8 cellular contexts compared by ENCODE assay signal in genomic region chr7:102517550-102518147, GRCh38. TPM values are rescaled to one million over a fixed set of nuclear protein-coding genes. Genes with fewer than 3 reads are reported as not detected.
A peak's percentile ranks its signal among the peaks of the same experiment; 100 is the strongest.
DNase-seq lines count a peak whose midpoint lies in the region; ATAC-seq, FAIRE-seq and TF ChIP-seq lines count a peak whose summit lies in the region.
"Not testable (repeated sequence)": the region's sequence is repeated elsewhere in the genome, so short reads cannot be mapped to it uniquely, and the experiment has no call there.

TSS of gene RASA4B (minus strand) at chr7:102517777. CDS start at chr7:102517710, 67 bp downstream.

- TF ChIP-seq POLR2A in GM12891 (IDR thresholded peaks at IDR 0.05; ENCODE audit: low read depth, low read length); stomach (IDR thresholded peaks at IDR 0.05): not testable (repeated sequence)

- H3K27me3 ChIP-seq in stomach = not testable (repeated sequence)

- H3K27me3 Mint-ChIP-seq in activated T-cell treated with anti-CD3 and anti-CD28 coated beads, Interleukin-2, amount 50 U/mL, for 72 hours (ENCODE audit: low read depth) = not testable (repeated sequence)

- FAIRE-seq in GM12891 (lab: Jason Lieb, UNC) = peak; percentile 71

- not testable (repeated sequence) for TF ChIP-seq CTCF in OCI-LY7 (conservative IDR thresholded peaks at IDR 0.05; ENCODE audit: low read length); fibroblast of the aortic adventitia (IDR thresholded peaks at IDR 0.05; ENCODE audit: insufficient read depth, low read length); stomach (IDR thresholded peaks at IDR 0.05)

- intact Hi-C loops in OCI-LY7 (cut with micrococcal nuclease; ENCODE audit: unreplicated experiment); stomach (cut with DNase I; ENCODE audit: low total_unique reads): not testable (repeated sequence)

- not testable (repeated sequence) for H3K79me2 ChIP-seq in OCI-LY7 (ENCODE audit: insufficient read depth, low read depth, low read length)

- H3K27ac ChIP-seq in OCI-LY7 (ENCODE audit: low read depth, low read length, poor library complexity, severe bottlenecking); stomach: not testable (repeated sequence)

- not testable (repeated sequence) for H3K36me3 Mint-ChIP-seq in activated T-cell treated with anti-CD3 and anti-CD28 coated beads, Interleukin-2, amount 50 U/mL, for 72 hours (ENCODE audit: insufficient read depth in 2 of 2)

- peak within 1 kb of the TSS; percentile 39; the same call in 1 of the 2 replicates for H3K4me2 ChIP-seq in OCI-LY7 (ENCODE audit: low read length)

- H3K4me1 Mint-ChIP-seq in activated T-cell treated with anti-CD3 and anti-CD28 coated beads, Interleukin-2, amount 50 U/mL, for 72 hours (ENCODE audit: low read depth) = not testable (repeated sequence)

- POLR2A ChIA-PET in OCI-LY7 (lab: Charles Lee) = not testable (repeated sequence)

- not testable (repeated sequence) for TF ChIP-seq EP300 in stomach (IDR thresholded peaks at IDR 0.05)

- CTCF ChIA-PET in OCI-LY7 (lab: Charles Lee; ENCODE audit: unreplicated experiment) = not testable (repeated sequence)

- H3K9me3 ChIP-seq in OCI-LY7 (ENCODE audit: low read length); stomach: not testable (repeated sequence)

- H3K9me3 Mint-ChIP-seq in activated T-cell treated with anti-CD3 and anti-CD28 coated beads, Interleukin-2, amount 50 U/mL, for 72 hours = not testable (repeated sequence)

- H3K4me3 Mint-ChIP-seq in activated T-cell treated with anti-CD3 and anti-CD28 coated beads, Interleukin-2, amount 50 U/mL, for 72 hours = peak within 1 kb of the TSS; percentile 62 to 72

- H3K9me2 ChIP-seq in OCI-LY7 (ENCODE audit: insufficient read depth, low read length) = not testable (repeated sequence)

- H4K20me1 ChIP-seq in OCI-LY7 (ENCODE audit: insufficient read depth, low read length) = not testable (repeated sequence)

- H3K4me3 ChIP-seq in OCI-LY7 (ENCODE audit: low read depth, low read length, poor library complexity, severe bottlenecking) = not testable (repeated sequence)
- H3K4me3 ChIP-seq in fibroblast of the aortic adventitia (ENCODE audit: low read depth, low read length) (peak within 1 kb of the TSS; percentile 59), stomach (peak within 1 kb of the TSS in 2 of 4 donors; percentile 23 to 29)

- not testable (repeated sequence) for H2AFZ ChIP-seq in OCI-LY7 (ENCODE audit: low read length)

- WGBS in stomach, 5 donors = 0 to 2% methylated on average over 5 to 12 of the region's 61 CpGs; no CpG with 5 or more reads in 3 of the 5 donors

- BruUV-seq in OCI-LY7 (replicated peaks; lab: Mats Ljungman, UMichigan) = not testable (repeated sequence)

- not testable (repeated sequence) for H3K36me3 ChIP-seq in OCI-LY7 (ENCODE audit: insufficient read depth, low read length); stomach

- DNase-seq in GM12891 (ENCODE audit: insufficient read length, low spot score); fibroblast of the aortic adventitia (ENCODE audit: low read depth): not testable (repeated sequence)
- DNase-seq in OCI-LY7 (ENCODE audit: low spot score) (peak; percentile 15), medulla oblongata (ENCODE audit: extremely low spot score) (peak; percentile 3), stomach (peak; percentile 18)
- peak in 1 of 2 donors; percentile 31 for DNase-seq in activated T-cell treated with anti-CD3 and anti-CD28 coated beads, Interleukin-2, amount 50 U/mL, for 72 hours

- not testable (repeated sequence) for H3K27ac Mint-ChIP-seq in activated T-cell treated with anti-CD3 and anti-CD28 coated beads, Interleukin-2, amount 50 U/mL, for 72 hours

- ATAC-seq in GM21423 (IDR thresholded peaks at IDR 0.05; ENCODE audit: unreplicated experiment) (peak; percentile 67), HG03039 (IDR thresholded peaks at IDR 0.05; ENCODE audit: unreplicated experiment) (peak; percentile 78)
- peak; percentile 96 to 97 for ATAC-seq in activated T-cell treated with anti-CD3 and anti-CD28 coated beads, Interleukin-2, amount 50 U/mL, for 72 hours (replicated peaks in 1 of 2)

- not testable (repeated sequence) for H3K4me1 ChIP-seq in OCI-LY7 (ENCODE audit: insufficient read depth, low read length, poor library complexity, severe bottlenecking); stomach

RNA-seq across cellular contexts. Expression of gene RASA4B, which starts in this region (rescaled TPM):
- polyA plus RNA-seq in GM12891 (2012; ENCODE audit: low read depth, missing spikeins) = 13.7 TPM
- total RNA-seq in OCI-LY7 (2014; rRNA removed; shearing (Covaris generic)) = 7.2 and 8.2 TPM in 2 replicates
- total RNA-seq in OCI-LY7 (2022) (12.8 and 18.1 TPM in 2 replicates), fibroblast of the aortic adventitia (ENCODE audit: low replicate concordance) (4.6 TPM in 2 replicates), stomach (10 to 100 TPM in 4 of 5 donors, 1 to 10 TPM in 1; 8.6 to 28.6 (median 13.0) TPM)
- 10 to 100 TPM; 20.0 to 29.8 TPM for total RNA-seq in activated T-cell treated with anti-CD3 and anti-CD28 coated beads, Interleukin-2, amount 50 U/mL, for 72 hours
- 10 to 100 TPM in 2 of 3 donors, 1 to 10 TPM in 1; 9.3 to 35.9 (median 23.2) TPM for polyA plus RNA-seq in stomach
